8 cellular contexts compared by ENCODE assay signal in genomic region chr6:79570129-79570801, GRCh38. TPM values are rescaled to one million over a fixed set of nuclear protein-coding genes. Genes with fewer than 3 reads are reported as not detected.
DNase-seq lines count a peak whose midpoint lies in the region; FAIRE-seq and TF ChIP-seq lines count a peak whose summit lies in the region.

No MANE protein-coding gene starts in this region.

- intact Hi-C loops in OCI-LY7 (cut with micrococcal nuclease; ENCODE audit: unreplicated experiment), result no loop called here

- peaks cover 6% of the 10 kb centered on the region for H3K4me1 Mint-ChIP-seq in osteocyte (ENCODE audit: unreplicated experiment)

- H3K9me2 ChIP-seq in OCI-LY7 (ENCODE audit: insufficient read depth, low read length) (no peaks in the 10 kb centered on the region), MM.1S (replicated peaks; ENCODE audit: insufficient read depth, low read length) (no peaks in the 10 kb centered on the region)

- H3K27ac ChIP-seq in mucosa of rectum (ENCODE audit: low read depth in 2 of 2, low read length in 2 of 2), result peak overlapping the region; percentile 12 to 67
- no peak overlapping the region for H3K27ac ChIP-seq in OCI-LY7 (ENCODE audit: low read depth, low read length, poor library complexity, severe bottlenecking)
- H3K27ac ChIP-seq in MM.1S (ENCODE audit: low read length), result no peak overlapping the region

- H4K20me1 ChIP-seq in OCI-LY7 (ENCODE audit: insufficient read depth, low read length) (peaks cover 3% of the 10 kb centered on the region; the same call in 1 of the 2 replicates), MM.1S (ENCODE audit: insufficient read depth, low read length) (no peaks in the 10 kb centered on the region)

- CTCF ChIA-PET in OCI-LY7 (lab: Charles Lee; ENCODE audit: unreplicated experiment), result no interaction called here

- H3K36me3 ChIP-seq in bronchial epithelial cell (ENCODE audit: control insufficient read depth, insufficient read depth, low read length) (no peaks in the 10 kb centered on the region), mucosa of rectum (ENCODE audit: control insufficient read depth in 2 of 2, insufficient read depth in 2 of 2, low read length in 2 of 2) (no peaks in the 10 kb centered on the region), OCI-LY7 (ENCODE audit: insufficient read depth, low read length) (no peaks in the 10 kb centered on the region), MM.1S (replicated peaks; ENCODE audit: insufficient read depth, low read length) (no peaks in the 10 kb centered on the region)

- H3K4me2 ChIP-seq in OCI-LY7 (ENCODE audit: low read length) (no peak overlapping the region), MM.1S (ENCODE audit: low read depth, low read length) (no peak overlapping the region)

- peaks cover 0 to 13% of the 10 kb centered on the region in 2 donors for H3K4me1 ChIP-seq in mucosa of rectum (ENCODE audit: control insufficient read depth in 2 of 2, insufficient read depth in 2 of 2, low read length in 2 of 2)
- no peaks in the 10 kb centered on the region for H3K4me1 ChIP-seq in OCI-LY7 (ENCODE audit: insufficient read depth, low read length, poor library complexity, severe bottlenecking)
- peaks cover 10% of the 10 kb centered on the region for H3K4me1 ChIP-seq in MM.1S (ENCODE audit: low read length)

- no peak overlapping the region for H3K27ac Mint-ChIP-seq in osteocyte (ENCODE audit: unreplicated experiment)

- H3K79me2 ChIP-seq in OCI-LY7 (ENCODE audit: insufficient read depth, low read depth, low read length) (no peaks in the 10 kb centered on the region), MM.1S (ENCODE audit: low read length) (no peaks in the 10 kb centered on the region)

- no peaks in the 10 kb centered on the region for H3F3A ChIP-seq in MM.1S (ENCODE audit: insufficient read depth, low read length)

- H3K4me3 ChIP-seq in bronchial epithelial cell (ENCODE audit: low read depth, low read length) (no peak overlapping the region), mucosa of rectum (ENCODE audit: low read length in 2 of 2) (peak overlapping the region; percentile 14 to 72), OCI-LY7 (ENCODE audit: low read depth, low read length, poor library complexity, severe bottlenecking) (no peak overlapping the region), MM.1S (ENCODE audit: low read length) (no peak overlapping the region)

- H3K27me3 ChIP-seq in bronchial epithelial cell (ENCODE audit: control insufficient read depth, insufficient read depth, low read length) (no peaks in the 10 kb centered on the region), mucosa of rectum (ENCODE audit: control insufficient read depth in 2 of 2, insufficient read depth in 2 of 2, low read length in 2 of 2) (no peaks in the 10 kb centered on the region), MM.1S (replicated peaks; ENCODE audit: insufficient read depth, low read length) (no peaks in the 10 kb centered on the region)

- POLR2A ChIA-PET in OCI-LY7 (lab: Charles Lee), result no interaction called here

- TF ChIP-seq CTCF in bronchial epithelial cell (IDR thresholded peaks at IDR 0.05; ENCODE audit: insufficient read depth, low read length, severe bottlenecking) (no peak), osteocyte (IDR thresholded peaks at IDR 0.05) (no peak), OCI-LY7 (conservative IDR thresholded peaks at IDR 0.05; ENCODE audit: low read length) (no peak), MM.1S (IDR thresholded peaks at IDR 0.05; ENCODE audit: low read length) (no peak)

- H3K9me3 ChIP-seq in mucosa of rectum (ENCODE audit: control insufficient read depth in 2 of 2, low read length in 2 of 2) (no peaks in the 10 kb centered on the region), OCI-LY7 (ENCODE audit: low read length) (no peaks in the 10 kb centered on the region), MM.1S (replicated peaks; ENCODE audit: insufficient read depth, low read length) (no peaks in the 10 kb centered on the region)

- H2AFZ ChIP-seq in OCI-LY7 (ENCODE audit: low read length), result no peak overlapping the region
- H2AFZ ChIP-seq in MM.1S (ENCODE audit: low read length), result no peak overlapping the region

- H3K9ac ChIP-seq in mucosa of rectum (ENCODE audit: low read depth in 1 of 2, low read length in 2 of 2) (peak overlapping the region in 1 of 2 donors; percentile 12), MM.1S (ENCODE audit: low read length) (no peak overlapping the region)

- no peaks in the 10 kb centered on the region for H3K27me3 Mint-ChIP-seq in osteocyte (ENCODE audit: unreplicated experiment)

- DNase-seq in DMS79 (lab: John Stamatoyannopoulos, UW) (peak; percentile 92), LoVo (ENCODE audit: low spot score) (peak; percentile 74), bronchial epithelial cell (ENCODE audit: low read depth) (peak; percentile 74), osteocyte (ENCODE audit: extremely low spot score, unreplicated experiment) (no peak), OCI-LY7 (ENCODE audit: low spot score) (no peak), MM.1S (no peak)
- DNase-seq in stimulated activated CD4-positive, alpha-beta T cell treated with anti-CD3 and anti-CD28 coated beads, Interleukin-2, amount 100 ng/mL, for 48 hours, result no peak

- no TSS peak for BruUV-seq in OCI-LY7 (replicated peaks; lab: Mats Ljungman, UMichigan)

- no peaks in the 10 kb centered on the region for H3K9me3 Mint-ChIP-seq in osteocyte (ENCODE audit: unreplicated experiment)

- no peak for FAIRE-seq in bronchial epithelial cell (lab: Jason Lieb, UNC)

- H3K4me3 Mint-ChIP-seq in osteocyte (ENCODE audit: unreplicated experiment), result no peak overlapping the region

- H3K36me3 Mint-ChIP-seq in osteocyte (ENCODE audit: unreplicated experiment), result no peaks in the 10 kb centered on the region

RNA-seq across cellular contexts. Expression of gene LCA5, which starts 33.0 kb away (rescaled TPM):
- total RNA-seq in bronchial epithelial cell (2.9 and 3.7 TPM in 2 replicates), osteocyte (4.2 and 4.3 TPM in 2 replicates), OCI-LY7 (2022) (2.0 and 2.4 TPM in 2 replicates)
- 0.77 and 1.3 TPM in 2 replicates for total RNA-seq in OCI-LY7 (2014; rRNA removed; shearing (Covaris generic))

Comparison
In these comparisons a context has a peak if more than half of its experiments do, and no peak if none do; other contexts are left out.
1. DNase-seq: peak in DMS79 (single experiment), LoVo (single experiment) and bronchial epithelial cell (single experiment); none in osteocyte (single experiment), stimulated activated CD4-positive, alpha-beta T cell treated with anti-CD3 and anti-CD28 coated beads, Interleukin-2, amount 100 ng/mL, for 48 hours (0 of 2), OCI-LY7 (single experiment) and MM.1S (single experiment).
2. H3K4me3 ChIP-seq: peak in mucosa of rectum (2 of 2); none in bronchial epithelial cell (single experiment), OCI-LY7 (single experiment) and MM.1S (single experiment).
3. H3K27ac ChIP-seq: peak in mucosa of rectum (2 of 2); none in OCI-LY7 (single experiment) and MM.1S (single experiment).